ENCODE assay signal across 7 cellular contexts in the genomic region with DNA sequence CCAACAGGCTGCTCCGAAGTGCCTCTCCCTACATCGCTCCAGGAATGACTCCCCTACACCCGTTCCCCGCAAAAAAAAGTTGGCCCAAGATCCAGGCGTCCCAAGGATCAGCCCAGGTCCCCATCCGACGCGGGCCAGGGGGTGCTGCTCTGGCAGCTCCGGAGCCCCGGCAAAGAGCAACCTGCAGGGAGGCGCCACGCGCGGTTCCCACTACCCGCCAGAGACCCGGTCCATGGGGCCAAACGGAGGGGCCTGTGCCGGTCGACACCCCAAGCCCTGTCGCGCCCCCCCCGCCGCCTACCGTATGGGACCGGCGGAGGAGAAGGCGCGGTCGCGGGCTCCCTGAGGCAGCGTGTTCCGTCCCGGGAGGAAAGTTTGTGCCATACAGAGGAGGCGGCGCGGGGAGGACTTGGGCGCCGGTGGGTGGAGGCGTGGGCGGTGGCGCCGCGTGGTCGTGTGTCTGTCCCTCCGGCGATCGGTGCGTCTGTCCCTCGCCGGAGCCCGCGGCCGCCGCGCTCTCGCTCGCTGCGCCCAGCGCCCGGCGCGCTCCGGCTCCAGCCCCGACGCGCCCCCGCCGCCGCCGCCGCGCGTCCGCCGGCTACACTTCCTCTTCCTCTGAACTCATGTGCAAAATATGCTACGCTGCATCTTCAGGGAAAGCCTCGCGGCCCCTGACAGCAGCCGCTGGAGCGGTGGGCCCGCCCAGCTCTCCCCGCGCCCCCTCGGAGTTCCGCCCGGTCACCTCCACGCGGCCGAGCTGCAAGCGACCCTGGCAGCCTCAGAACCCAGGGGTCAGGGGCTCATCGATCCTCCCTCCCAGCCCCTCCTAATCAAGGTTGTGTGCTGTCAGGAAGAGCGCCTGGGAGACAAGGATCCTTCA.
DNase-seq lines count a peak whose midpoint lies in the region; ATAC-seq and TF ChIP-seq lines count a peak whose summit lies in the region.

A gene with protein sequence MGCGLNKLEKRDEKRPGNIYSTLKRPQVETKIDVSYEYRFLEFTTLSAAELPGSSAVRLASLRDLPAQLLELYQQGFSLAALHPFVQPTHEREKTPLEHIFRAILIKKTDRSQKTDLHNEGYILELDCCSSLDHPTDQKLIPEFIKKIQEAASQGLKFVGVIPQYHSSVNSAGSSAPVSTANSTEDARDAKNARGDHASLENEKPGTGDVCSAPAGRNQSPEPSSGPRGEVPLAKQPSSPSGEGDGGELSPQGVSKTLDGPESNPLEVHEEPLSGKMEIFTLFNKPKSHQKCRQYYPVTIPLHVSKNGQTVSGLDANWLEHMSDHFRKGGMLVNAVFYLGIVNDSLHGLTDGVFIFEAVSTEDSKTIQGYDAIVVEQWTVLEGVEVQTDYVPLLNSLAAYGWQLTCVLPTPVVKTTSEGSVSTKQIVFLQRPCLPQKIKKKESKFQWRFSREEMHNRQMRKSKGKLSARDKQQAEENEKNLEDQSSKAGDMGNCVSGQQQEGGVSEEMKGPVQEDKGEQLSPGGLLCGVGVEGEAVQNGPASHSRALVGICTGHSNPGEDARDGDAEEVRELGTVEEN (minus strand): TSS at position 559 of the 880 bp plus-strand sequence. CDS start 19,830 bp downstream, outside the sequence.

- H3K36me3 ChIP-seq in mucosa of stomach (ENCODE audit: control insufficient read depth, insufficient read depth, low read length): no peaks in the 10 kb centered on the region

- H3K4me1 ChIP-seq in mucosa of stomach (ENCODE audit: control insufficient read depth, insufficient read depth, low read length): no peaks in the 10 kb centered on the region

- no peaks in the 10 kb centered on the region for H3K27me3 Mint-ChIP-seq in stimulated activated naive CD8-positive, alpha-beta T cell treated with anti-CD3 and anti-CD28 coated beads, Interleukin-15, amount 100 ng/mL, for 72 hours

- H3K9me3 ChIP-seq in mucosa of stomach (ENCODE audit: control insufficient read depth, low read length): no peaks in the 10 kb centered on the region

- H3K9me3 Mint-ChIP-seq in stimulated activated naive CD8-positive, alpha-beta T cell treated with anti-CD3 and anti-CD28 coated beads, Interleukin-15, amount 100 ng/mL, for 72 hours: peaks cover 7 to 8% of the 10 kb centered on the region in 2 donors

- H3K4me3 ChIP-seq in epithelial cell of esophagus (ENCODE audit: low read length): peak within 1 kb of the TSS; percentile 72
- H3K4me3 ChIP-seq in mucosa of stomach (ENCODE audit: low read length): peak within 1 kb of the TSS; percentile 46

- peak; percentile 68 for DNase-seq in NOMO-1 treated with DMSO at 0.1 percent for 48 hours (lab: John Stamatoyannopoulos, UW; ENCODE audit: unreplicated experiment)
- peak; percentile 81 for DNase-seq in activated CD8-positive, alpha-beta memory T cell treated with anti-CD3 and anti-CD28 coated beads, Interleukin-2, amount 50 U/mL, for 48 hours
- DNase-seq in epithelial cell of esophagus (ENCODE audit: low read depth): peak; percentile 69
- peak; percentile 55 for DNase-seq in stimulated activated naive CD8-positive, alpha-beta T cell treated with anti-CD3 and anti-CD28 coated beads, Interleukin-15, amount 100 ng/mL, for 72 hours
- DNase-seq in midbrain (lab: John Stamatoyannopoulos, UW): no peak

- peaks cover 26% of the 10 kb centered on the region for H3K27me3 ChIP-seq in mucosa of stomach (ENCODE audit: control insufficient read depth, insufficient read depth, low read length)

- peaks cover 77% of the 10 kb centered on the region for H3K4me1 Mint-ChIP-seq in stimulated activated naive CD8-positive, alpha-beta T cell treated with anti-CD3 and anti-CD28 coated beads, Interleukin-15, amount 100 ng/mL, for 72 hours

- peak; percentile 46 for TF ChIP-seq POLR2A in GM18526 (IDR thresholded peaks at IDR 0.05; ENCODE audit: extremely low read depth, insufficient read length)

- H3K27ac Mint-ChIP-seq in stimulated activated naive CD8-positive, alpha-beta T cell treated with anti-CD3 and anti-CD28 coated beads, Interleukin-15, amount 100 ng/mL, for 72 hours: peak within 1 kb of the TSS; percentile 96 to 97

- no peak for TF ChIP-seq CTCF in epithelial cell of esophagus (IDR thresholded peaks at IDR 0.05; ENCODE audit: insufficient read depth, low read depth, low read length, missing control alignments)

- ATAC-seq in stimulated activated naive CD8-positive, alpha-beta T cell treated with anti-CD3 and anti-CD28 coated beads, Interleukin-15, amount 100 ng/mL, for 72 hours: peak; percentile 6

- H3K9ac ChIP-seq in mucosa of stomach (ENCODE audit: low read length): peak within 1 kb of the TSS; percentile 71

- peak within 1 kb of the TSS; percentile 83 to 91 for H3K4me3 Mint-ChIP-seq in stimulated activated naive CD8-positive, alpha-beta T cell treated with anti-CD3 and anti-CD28 coated beads, Interleukin-15, amount 100 ng/mL, for 72 hours
